9 cellular contexts compared by ENCODE assay signal in the genomic region with DNA sequence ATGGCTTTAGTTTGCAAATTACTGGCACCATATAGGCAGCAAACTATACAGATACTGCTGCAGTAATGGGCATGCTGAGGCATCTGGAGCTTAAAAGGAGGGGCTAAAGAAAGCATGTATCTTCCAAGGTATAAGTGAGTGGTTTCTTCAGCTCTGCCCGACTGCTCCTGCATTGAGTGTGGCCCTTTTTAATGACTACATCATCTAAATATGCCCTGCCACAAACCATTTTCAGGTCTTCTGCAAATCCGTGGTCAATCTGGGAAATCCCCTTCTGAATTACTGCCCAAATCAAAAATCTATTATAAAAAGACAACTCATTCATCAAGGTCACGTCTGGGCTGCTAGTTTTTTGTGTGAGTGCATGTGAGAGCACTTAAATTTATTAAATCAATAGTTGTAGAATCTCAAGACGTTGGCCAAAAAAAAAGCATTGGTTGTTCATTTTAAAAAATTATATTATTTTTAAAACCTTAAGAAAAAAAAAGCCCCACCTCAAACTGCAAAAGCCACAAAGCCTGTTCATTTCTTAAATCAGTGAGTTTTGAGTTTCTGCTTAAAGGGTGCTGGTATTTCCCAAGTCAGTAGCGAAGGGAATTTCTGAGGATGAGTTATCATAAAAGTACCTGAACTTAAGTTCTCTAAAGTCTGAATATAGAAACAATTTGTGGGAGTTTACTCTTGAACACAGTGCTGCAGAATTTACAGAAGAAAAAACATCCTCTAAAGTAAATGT. TPM values are rescaled to one million over a fixed set of nuclear protein-coding genes. Genes with fewer than 3 reads are reported as not detected.
DNase-seq lines count a peak whose midpoint lies in the region; ATAC-seq, FAIRE-seq and TF ChIP-seq lines count a peak whose summit lies in the region.
"Had no signal": no experiment of that assay in that cellular context is flagged by ENCODE, and none has a peak within 500 bp of the region (broad histone marks: within the 10 kb centered on the region; RNA-seq: fewer than 3 reads in every experiment).

No MANE protein-coding gene starts in this region.

- WGBS in SK-N-SH (ENCODE audit: low lambda C conversion rate), result 18% methylated on average over 5 of the region's 5 CpGs

- TF ChIP-seq EP300 in SK-N-SH (IDR thresholded peaks at IDR 0.05; ENCODE audit: borderline replicate concordance in 1 of 2, low read depth in 1 of 2, low read length in 1 of 2), result no peak

- no peaks in the 10 kb centered on the region for H3K79me2 ChIP-seq in SK-N-SH (ENCODE audit: insufficient read depth)

- no peaks in the 10 kb centered on the region for H3K9me2 ChIP-seq in SK-N-SH

- no peak overlapping the region for H3K4me2 ChIP-seq in SK-N-SH

- TF ChIP-seq RAD21 in SK-N-SH (IDR thresholded peaks at IDR 0.05; ENCODE audit: low read length), result no peak

- H3K4me1 Mint-ChIP-seq in natural killer cell treated with Interleukin-12 subunit alpha and Interleukin-12 subunit beta and Interleukin-15 and Interleukin-18, amount 100 ng/mL, for 72 hours (ENCODE audit: low read depth in 2 of 2), result peaks cover 74 to 84% of the 10 kb centered on the region in 2 donors

- TF ChIP-seq CTCF in SK-N-SH (IDR thresholded peaks at IDR 0.05), result no peak

- H3K4me3 ChIP-seq in SK-N-SH (ENCODE audit: low read depth in 2 of 2, low read length in 1 of 2), result no peak overlapping the region

- H3F3A ChIP-seq in SK-N-SH (replicated peaks; ENCODE audit: insufficient read depth), result no peaks in the 10 kb centered on the region

- H3K27ac Mint-ChIP-seq in natural killer cell treated with Interleukin-12 subunit alpha and Interleukin-12 subunit beta and Interleukin-15 and Interleukin-18, amount 100 ng/mL, for 72 hours, result peak overlapping the region; percentile 92 to 97
- H3K27ac Mint-ChIP-seq: brain had no signal

- no peak for FAIRE-seq in frontal cortex (lab: Jason Lieb, UNC)

- H3K27ac ChIP-seq in SK-N-SH (ENCODE audit: low read depth in 2 of 2, low read length in 1 of 2), result no peak overlapping the region

- no peaks in the 10 kb centered on the region for H3K9me3 Mint-ChIP-seq in natural killer cell treated with Interleukin-12 subunit alpha and Interleukin-12 subunit beta and Interleukin-15 and Interleukin-18, amount 100 ng/mL, for 72 hours

- no peaks in the 10 kb centered on the region for H3K27me3 Mint-ChIP-seq in natural killer cell treated with Interleukin-12 subunit alpha and Interleukin-12 subunit beta and Interleukin-15 and Interleukin-18, amount 100 ng/mL, for 72 hours

- H3K9ac ChIP-seq in SK-N-SH, result no peak overlapping the region

- peak overlapping the region; percentile 94 for H3K4me3 Mint-ChIP-seq in natural killer cell treated with Interleukin-12 subunit alpha and Interleukin-12 subunit beta and Interleukin-15 and Interleukin-18, amount 100 ng/mL, for 72 hours
- H3K4me3 Mint-ChIP-seq: brain had no signal

- H3K4me1 ChIP-seq in SK-N-SH (ENCODE audit: control insufficient read depth in 1 of 2, insufficient read depth in 2 of 2, low read depth in 1 of 2, low read length in 1 of 2), result peaks cover 0 to 3% of the 10 kb centered on the region in 2 experiments; a peak in 2 of 4 replicates

- H2AFZ ChIP-seq in SK-N-SH (ENCODE audit: low read depth), result no peak overlapping the region

- no peaks in the 10 kb centered on the region for H3K27me3 ChIP-seq in SK-N-SH (ENCODE audit: insufficient read depth)

- POLR2A ChIA-PET in SK-N-SH (lab: Yijun Ruan, JAX), result no interaction called here

- peaks cover 46% of the 10 kb centered on the region for H3K36me3 Mint-ChIP-seq in natural killer cell treated with Interleukin-12 subunit alpha and Interleukin-12 subunit beta and Interleukin-15 and Interleukin-18, amount 100 ng/mL, for 72 hours
- H3K36me3 Mint-ChIP-seq: brain had no signal

- ATAC-seq in GM18867 (IDR thresholded peaks at IDR 0.05; ENCODE audit: unreplicated experiment) (peak; percentile 59), HG02759 (IDR thresholded peaks at IDR 0.05; ENCODE audit: unreplicated experiment) (peak; percentile 45)
- ATAC-seq in natural killer cell treated with Interleukin-12 subunit alpha and Interleukin-12 subunit beta and Interleukin-15 and Interleukin-18, amount 100 ng/mL, for 72 hours, result peak; percentile 83 to 89

- no peaks in the 10 kb centered on the region for H3K9me3 ChIP-seq in SK-N-SH

- DNase-seq in SK-N-SH, result no peak
- peak; percentile 76 for DNase-seq in natural killer cell treated with Interleukin-12 subunit alpha and Interleukin-12 subunit beta and Interleukin-15 and Interleukin-18, amount 100 ng/mL, for 72 hours (ENCODE audit: low spot score)
- no peak for DNase-seq in NCI-H446 treated with DMSO at 0.1 percent for 48 hours (lab: John Stamatoyannopoulos, UW)
- no peak for DNase-seq in mesenteric fat pad (ENCODE audit: low spot score)
- no peak for DNase-seq in NCI-H1436 treated with DMSO at 0.1 percent for 48 hours (lab: John Stamatoyannopoulos, UW)
- DNase-seq in frontal cortex (ENCODE audit: low spot score in 2 of 2), result no peak

- no peaks in the 10 kb centered on the region for H4K20me1 ChIP-seq in SK-N-SH (ENCODE audit: insufficient read depth)

- H3K36me3 ChIP-seq in SK-N-SH (replicated peaks in 1 of 2; ENCODE audit: control insufficient read depth in 1 of 2, insufficient read depth in 2 of 2, low read length in 1 of 2), result no peaks in the 10 kb centered on the region

- CTCF ChIA-PET in SK-N-SH (lab: Yijun Ruan, JAX), result interaction anchor here (0.8 to 2.5 kb wide), 3 partner anchors 10 to 156 kb away, joined by 3 to 10 read pairs (median 5); no protein-coding TSS in a partner anchor

TF ChIP-seq in SK-N-SH, 30 proteins besides CTCF, POLR2A, EP300 and RAD21:
- TF ChIP-seq, protein P1, sequence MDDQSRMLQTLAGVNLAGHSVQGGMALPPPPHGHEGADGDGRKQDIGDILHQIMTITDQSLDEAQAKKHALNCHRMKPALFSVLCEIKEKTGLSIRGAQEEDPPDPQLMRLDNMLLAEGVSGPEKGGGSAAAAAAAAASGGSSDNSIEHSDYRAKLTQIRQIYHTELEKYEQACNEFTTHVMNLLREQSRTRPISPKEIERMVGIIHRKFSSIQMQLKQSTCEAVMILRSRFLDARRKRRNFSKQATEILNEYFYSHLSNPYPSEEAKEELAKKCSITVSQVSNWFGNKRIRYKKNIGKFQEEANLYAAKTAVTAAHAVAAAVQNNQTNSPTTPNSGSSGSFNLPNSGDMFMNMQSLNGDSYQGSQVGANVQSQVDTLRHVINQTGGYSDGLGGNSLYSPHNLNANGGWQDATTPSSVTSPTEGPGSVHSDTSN (IDR thresholded peaks at IDR 0.05), result peak; percentile 27; the same call in 1 of the 2 replicates
- TF ChIP-seq GATA2 (CRISPR knock-in tag; IDR thresholded peaks at IDR 0.05), result no peak
TF ChIP-seq in SK-N-SH: peak in this region for 1.

RNA-seq across cellular contexts. Expression of a gene that starts 16.3 kb away (rescaled TPM):
- polyA plus RNA-seq in SK-N-SH (2012; rRNA removed), result 0.03 and 0.06 TPM in 2 replicates
- 0.03 and 0.04 TPM in 2 replicates for polyA plus RNA-seq in SK-N-SH (2012; cell fraction: cytosol; rRNA removed)
- polyA plus RNA-seq in SK-N-SH (2012; cell fraction: nucleus; rRNA removed), result 0.02 and 0.07 TPM in 2 replicates
- 1,000 to 10,000 TPM in 1 of 2 donors, 100 to 1,000 TPM in 1; 844 to 1,356 TPM for total RNA-seq in natural killer cell treated with Interleukin-12 subunit alpha and Interleukin-12 subunit beta and Interleukin-15 and Interleukin-18, amount 100 ng/mL, for 72 hours
- total RNA-seq in mesenteric fat pad (195 TPM), frontal cortex (6.1 TPM)

RNA-seq across cellular contexts. Expression of a gene that starts 46.1 kb away (rescaled TPM):
- 0.03 and 0.13 TPM in 2 replicates for polyA plus RNA-seq in SK-N-SH (2012; rRNA removed)
- 0.05 and 0.08 TPM in 2 replicates for polyA plus RNA-seq in SK-N-SH (2012; cell fraction: cytosol; rRNA removed)
- 0.18 and 0.20 TPM in 2 replicates for polyA plus RNA-seq in SK-N-SH (2012; cell fraction: nucleus; rRNA removed)
- total RNA-seq in natural killer cell treated with Interleukin-12 subunit alpha and Interleukin-12 subunit beta and Interleukin-15 and Interleukin-18, amount 100 ng/mL, for 72 hours, result under 1 TPM; 0.42 to 0.59 TPM
- total RNA-seq in mesenteric fat pad (0.19 TPM), frontal cortex (2.0 TPM)

Comparison
In these comparisons a context has a peak if more than half of its experiments do, and no peak if none do; other contexts are left out.
1. RNA of a gene that starts 16.3 kb away (total RNA-seq): 844 to 1,356 TPM in natural killer cell treated with Interleukin-12 subunit alpha and Interleukin-12 subunit beta and Interleukin-15 and Interleukin-18, amount 100 ng/mL, for 72 hours and 195 TPM in mesenteric fat pad (single experiment); 6.1 TPM in frontal cortex (single experiment); every median in the first group is over 10 times any median in the second.
2. Peak in every context shown above with its lines, with median percentiles within 50 percentile points of each other: ATAC-seq.